In genomic region chrX:154602766-154603437, GRCh38 we compare ENCODE assay signal across 25 cellular contexts. TPM values are rescaled to one million over a fixed set of nuclear protein-coding genes. Genes with fewer than 3 reads are reported as not detected.
DNase-seq lines count a peak whose midpoint lies in the region; ATAC-seq and TF ChIP-seq lines count a peak whose summit lies in the region.
"Had no signal": no experiment of that assay in that cellular context is flagged by ENCODE, and none has a peak within 500 bp of the region (broad histone marks: within the 10 kb centered on the region; RNA-seq: fewer than 3 reads in every experiment).

No MANE protein-coding gene starts in this region.

- DNase-seq in natural killer cell treated with Interleukin-12 subunit alpha and Interleukin-12 subunit beta and Interleukin-15 and Interleukin-18, amount 100 ng/mL, for 72 hours (ENCODE audit: low spot score), result peak; percentile 8
- DNase-seq in natural killer cell (no peak), chondrocyte (ENCODE audit: low spot score) (peak; percentile 72), osteoblast (ENCODE audit: insufficient read length, low spot score, missing footprints) (peak; percentile 66), GM23338 (ENCODE audit: low spot score) (no peak), GM10248 (ENCODE audit: extremely low spot score) (no peak)
- DNase-seq in activated CD4-positive, alpha-beta memory T cell treated with anti-CD3 and anti-CD28 coated beads, Interleukin-2, amount 10 ng/mL, durations not matched to agents 7 days and 5 days, result no peak
- DNase-seq: AML-193; Calu3; CD8-positive, alpha-beta memory T cell; DMS153; KG1; NCI-H1105; NCI-H146; NCI-H2029; NCI-H2171; NCI-H524 treated with DMSO at 0.1 percent for 48 hours; NCI-H82; OCI-M1; RPMI8226 had no signal

- no peaks in the 10 kb centered on the region for H3K9me3 Mint-ChIP-seq in natural killer cell treated with Interleukin-12 subunit alpha and Interleukin-12 subunit beta and Interleukin-15 and Interleukin-18, amount 100 ng/mL, for 72 hours
- H3K9me3 Mint-ChIP-seq in natural killer cell (no peaks in the 10 kb centered on the region), chondrocyte (ENCODE audit: low read depth) (peaks cover 22% of the 10 kb centered on the region), GM23338 (peaks cover 4% of the 10 kb centered on the region; the same call in 2 of the 3 replicates)
- peaks cover under 1% of the 10 kb centered on the region for H3K9me3 Mint-ChIP-seq in activated CD4-positive, alpha-beta memory T cell treated with anti-CD3 and anti-CD28 coated beads, Interleukin-2, amount 10 ng/mL, durations not matched to agents 7 days and 5 days
- H3K9me3 Mint-ChIP-seq: CD8-positive, alpha-beta memory T cell had no signal

- POLR2A ChIA-PET in activated CD4-positive, alpha-beta memory T cell treated with anti-CD3 and anti-CD28 coated beads, Interleukin-2, amount 10 ng/mL, durations not matched to agents 7 days and 5 days (lab: Charles Lee), result no interaction called here
- POLR2A ChIA-PET in GM10248 (lab: Yijun Ruan, JAX), result no interaction called here

- CTCF ChIA-PET in activated CD4-positive, alpha-beta memory T cell treated with anti-CD3 and anti-CD28 coated beads, Interleukin-2, amount 10 ng/mL, durations not matched to agents 7 days and 5 days (lab: Charles Lee), result no interaction called here
- CTCF ChIA-PET in GM10248 (lab: Yijun Ruan, JAX), result no interaction called here

- no peak for TF ChIP-seq CTCF in natural killer cell (IDR thresholded peaks at IDR 0.05)
- TF ChIP-seq CTCF in chondrocyte (IDR thresholded peaks at IDR 0.05), result no peak
- TF ChIP-seq CTCF in osteoblast (IDR thresholded peaks at IDR 0.05; ENCODE audit: extremely low read depth, low read depth, low read length), result no peak
- no peak for TF ChIP-seq CTCF in GM23338 (conservative IDR thresholded peaks at IDR 0.05; ENCODE audit: low read depth in 2 of 2)
- no peak for TF ChIP-seq CTCF in GM10248 (IDR thresholded peaks at IDR 0.05; ENCODE audit: control extremely low read depth, extremely low read depth, low read depth, missing control alignments)

- H3K27ac Mint-ChIP-seq in natural killer cell treated with Interleukin-12 subunit alpha and Interleukin-12 subunit beta and Interleukin-15 and Interleukin-18, amount 100 ng/mL, for 72 hours, result no peak overlapping the region
- no peak overlapping the region for H3K27ac Mint-ChIP-seq in natural killer cell
- H3K27ac Mint-ChIP-seq in chondrocyte (ENCODE audit: unreplicated experiment), result no peak overlapping the region
- H3K27ac Mint-ChIP-seq in GM23338, result no peak overlapping the region
- no peak overlapping the region for H3K27ac Mint-ChIP-seq in activated CD4-positive, alpha-beta memory T cell treated with anti-CD3 and anti-CD28 coated beads, Interleukin-2, amount 10 ng/mL, durations not matched to agents 7 days and 5 days
- H3K27ac Mint-ChIP-seq: CD8-positive, alpha-beta memory T cell had no signal

- H3K9me3 ChIP-seq in osteoblast (ENCODE audit: low read depth, low read length), result no peaks in the 10 kb centered on the region

- H3K27me3 Mint-ChIP-seq in natural killer cell treated with Interleukin-12 subunit alpha and Interleukin-12 subunit beta and Interleukin-15 and Interleukin-18, amount 100 ng/mL, for 72 hours, result peaks cover 0 to 10% of the 10 kb centered on the region in 2 donors
- H3K27me3 Mint-ChIP-seq in natural killer cell (ENCODE audit: low read depth in 2 of 2) (peaks cover 2 to 6% of the 10 kb centered on the region in 2 donors), chondrocyte (ENCODE audit: low read depth) (no peaks in the 10 kb centered on the region), GM23338 (ENCODE audit: insufficient read depth, low read depth, poor library complexity) (peaks cover 4% of the 10 kb centered on the region)
- H3K27me3 Mint-ChIP-seq in activated CD4-positive, alpha-beta memory T cell treated with anti-CD3 and anti-CD28 coated beads, Interleukin-2, amount 10 ng/mL, durations not matched to agents 7 days and 5 days, result no peaks in the 10 kb centered on the region

- H2AFZ ChIP-seq in osteoblast (ENCODE audit: low read length) (no peak overlapping the region), GM23338 (no peak overlapping the region)

- ATAC-seq in natural killer cell treated with Interleukin-12 subunit alpha and Interleukin-12 subunit beta and Interleukin-15 and Interleukin-18, amount 100 ng/mL, for 72 hours, result no peak
- no peak for ATAC-seq in natural killer cell
- ATAC-seq in GM23338, result no peak

- H3K4me3 Mint-ChIP-seq in natural killer cell treated with Interleukin-12 subunit alpha and Interleukin-12 subunit beta and Interleukin-15 and Interleukin-18, amount 100 ng/mL, for 72 hours, result no peak overlapping the region
- H3K4me3 Mint-ChIP-seq in natural killer cell (no peak overlapping the region), chondrocyte (ENCODE audit: unreplicated experiment) (no peak overlapping the region), GM23338 (no peak overlapping the region)
- no peak overlapping the region for H3K4me3 Mint-ChIP-seq in activated CD4-positive, alpha-beta memory T cell treated with anti-CD3 and anti-CD28 coated beads, Interleukin-2, amount 10 ng/mL, durations not matched to agents 7 days and 5 days
- H3K4me3 Mint-ChIP-seq: CD8-positive, alpha-beta memory T cell had no signal

- H3K9me2 ChIP-seq in GM23338 (ENCODE audit: insufficient read depth), result no peaks in the 10 kb centered on the region

- H3K36me3 ChIP-seq in osteoblast (ENCODE audit: insufficient read depth, low read length), result no peaks in the 10 kb centered on the region
- H3K36me3 ChIP-seq in GM23338 (ENCODE audit: insufficient read depth), result no peaks in the 10 kb centered on the region

- H3K27ac ChIP-seq in osteoblast (ENCODE audit: low read depth, low read length), result no peak overlapping the region
- H3K27ac ChIP-seq in GM23338 (ENCODE audit: low read depth), result no peak overlapping the region
- H3K27ac ChIP-seq: C4-2B, HL-60 had no signal

- H4K20me1 ChIP-seq in osteoblast (ENCODE audit: insufficient read depth, low read length), result no peaks in the 10 kb centered on the region
- H4K20me1 ChIP-seq in GM23338 (replicated peaks; ENCODE audit: insufficient read depth), result no peaks in the 10 kb centered on the region

- H3K4me1 ChIP-seq in osteoblast (ENCODE audit: insufficient read depth, low read length) (peaks cover 19% of the 10 kb centered on the region), GM23338 (ENCODE audit: insufficient read depth) (no peaks in the 10 kb centered on the region)

- H3K4me3 ChIP-seq in osteoblast (ENCODE audit: insufficient read depth, low read length), result no peak overlapping the region
- no peak overlapping the region for H3K4me3 ChIP-seq in GM23338

- H3K4me2 ChIP-seq in osteoblast (ENCODE audit: insufficient read depth, low read length) (no peak overlapping the region), GM23338 (no peak overlapping the region)

- no peaks in the 10 kb centered on the region for H3F3A ChIP-seq in GM23338 (replicated peaks; ENCODE audit: low read depth)

- no peaks in the 10 kb centered on the region for H3K27me3 ChIP-seq in osteoblast (ENCODE audit: insufficient read depth, low read length)
- H3K27me3 ChIP-seq in GM23338 (ENCODE audit: insufficient read depth), result no peaks in the 10 kb centered on the region

- intact Hi-C loops in natural killer cell (cut with micrococcal nuclease), result no loop called here

- H3K36me3 Mint-ChIP-seq in natural killer cell treated with Interleukin-12 subunit alpha and Interleukin-12 subunit beta and Interleukin-15 and Interleukin-18, amount 100 ng/mL, for 72 hours, result no peaks in the 10 kb centered on the region
- no peaks in the 10 kb centered on the region for H3K36me3 Mint-ChIP-seq in natural killer cell
- H3K36me3 Mint-ChIP-seq in chondrocyte (ENCODE audit: low read depth), result no peaks in the 10 kb centered on the region
- H3K36me3 Mint-ChIP-seq in GM23338 (ENCODE audit: low read depth), result peaks cover 4% of the 10 kb centered on the region
- H3K36me3 Mint-ChIP-seq in activated CD4-positive, alpha-beta memory T cell treated with anti-CD3 and anti-CD28 coated beads, Interleukin-2, amount 10 ng/mL, durations not matched to agents 7 days and 5 days (ENCODE audit: low read depth), result no peaks in the 10 kb centered on the region
- H3K36me3 Mint-ChIP-seq: CD8-positive, alpha-beta memory T cell had no signal

- H3K79me2 ChIP-seq in osteoblast (ENCODE audit: insufficient read depth, low read length) (no peaks in the 10 kb centered on the region), GM23338 (replicated peaks; ENCODE audit: insufficient read depth) (no peaks in the 10 kb centered on the region)

- peaks cover 12% of the 10 kb centered on the region in 2 donors for H3K4me1 Mint-ChIP-seq in natural killer cell treated with Interleukin-12 subunit alpha and Interleukin-12 subunit beta and Interleukin-15 and Interleukin-18, amount 100 ng/mL, for 72 hours (ENCODE audit: low read depth in 2 of 2)
- H3K4me1 Mint-ChIP-seq in natural killer cell (peaks cover 8 to 16% of the 10 kb centered on the region in 2 donors), chondrocyte (ENCODE audit: low read depth) (peaks cover 39% of the 10 kb centered on the region), GM23338 (peaks cover 13% of the 10 kb centered on the region; the same call in 2 of the 3 replicates)
- H3K4me1 Mint-ChIP-seq in activated CD4-positive, alpha-beta memory T cell treated with anti-CD3 and anti-CD28 coated beads, Interleukin-2, amount 10 ng/mL, durations not matched to agents 7 days and 5 days, result peaks cover 18% of the 10 kb centered on the region

RNA-seq across cellular contexts. Expression of gene CTAG1B, which starts 16.2 kb away (rescaled TPM):
- total RNA-seq in natural killer cell treated with Interleukin-12 subunit alpha and Interleukin-12 subunit beta and Interleukin-15 and Interleukin-18, amount 100 ng/mL, for 72 hours, result not detected
- total RNA-seq in natural killer cell (not detected), chondrocyte (not detected in 3 replicates), osteoblast (not detected in 2 replicates)
- total RNA-seq in GM23338 (2014; rRNA removed; shearing (Covaris generic)), result not detected in 2 replicates
- not detected in 2 replicates for polyA plus RNA-seq in GM23338 (2016; fragmentation: Nextera tagmentation; extraction: Ambion mirVana)
- not detected for total RNA-seq in activated CD4-positive, alpha-beta memory T cell treated with anti-CD3 and anti-CD28 coated beads, Interleukin-2, amount 10 ng/mL, durations not matched to agents 7 days and 5 days
- total RNA-seq: A172; Calu3; CD8-positive, alpha-beta memory T cell; G401 had no signal
- polyA plus RNA-seq: AG04450; CD8-positive, alpha-beta memory T cell had no signal

RNA-seq across cellular contexts. Expression of gene CTAG1A, which starts 18.0 kb away (rescaled TPM):
- total RNA-seq in natural killer cell treated with Interleukin-12 subunit alpha and Interleukin-12 subunit beta and Interleukin-15 and Interleukin-18, amount 100 ng/mL, for 72 hours, result not detected
- total RNA-seq in natural killer cell (not detected), chondrocyte (not detected in 3 replicates), osteoblast (not detected in 2 replicates)
- total RNA-seq in GM23338 (2014; rRNA removed; shearing (Covaris generic)), result not detected in 2 replicates
- polyA plus RNA-seq in GM23338 (2016; fragmentation: Nextera tagmentation; extraction: Ambion mirVana), result not detected in 2 replicates
- total RNA-seq in activated CD4-positive, alpha-beta memory T cell treated with anti-CD3 and anti-CD28 coated beads, Interleukin-2, amount 10 ng/mL, durations not matched to agents 7 days and 5 days, result not detected
- total RNA-seq: A172; Calu3; CD8-positive, alpha-beta memory T cell; G401 had no signal
- polyA plus RNA-seq: AG04450; CD8-positive, alpha-beta memory T cell had no signal

RNA-seq across cellular contexts. Expression of gene CTAG2, which starts 50.5 kb away (rescaled TPM):
- total RNA-seq in natural killer cell treated with Interleukin-12 subunit alpha and Interleukin-12 subunit beta and Interleukin-15 and Interleukin-18, amount 100 ng/mL, for 72 hours, result not detected
- total RNA-seq in natural killer cell (not detected), chondrocyte (not detected in 3 replicates), osteoblast (0.88 and 13.8 TPM in 2 replicates)
- 0.87 TPM in 1 of 2 replicates, not detected in the other for total RNA-seq in GM23338 (2014; rRNA removed; shearing (Covaris generic))
- not detected in 2 replicates for polyA plus RNA-seq in GM23338 (2016; fragmentation: Nextera tagmentation; extraction: Ambion mirVana)
- not detected for total RNA-seq in activated CD4-positive, alpha-beta memory T cell treated with anti-CD3 and anti-CD28 coated beads, Interleukin-2, amount 10 ng/mL, durations not matched to agents 7 days and 5 days
- total RNA-seq: A172, Calu3, G401 had no signal
- polyA plus RNA-seq: AG04450; CD8-positive, alpha-beta memory T cell had no signal

RNA-seq across cellular contexts. Expression of gene IKBKG, which starts 55.5 kb away (rescaled TPM):
- 10 to 100 TPM; 55.6 to 61.1 TPM for total RNA-seq in natural killer cell treated with Interleukin-12 subunit alpha and Interleukin-12 subunit beta and Interleukin-15 and Interleukin-18, amount 100 ng/mL, for 72 hours
- 10 to 100 TPM; 64.8 to 84.6 (median 84.1) TPM for total RNA-seq in natural killer cell
- 21.6 to 28.3 TPM (median 22.4 TPM) in 3 replicates for total RNA-seq in chondrocyte
- total RNA-seq in osteoblast, result 16.8 and 18.5 TPM in 2 replicates
- 13.5 and 14.9 TPM in 2 replicates for total RNA-seq in GM23338 (2014; rRNA removed; shearing (Covaris generic))
- polyA plus RNA-seq in GM23338 (2016; fragmentation: Nextera tagmentation; extraction: Ambion mirVana), result 11.5 and 12.6 TPM in 2 replicates
- total RNA-seq in activated CD4-positive, alpha-beta memory T cell treated with anti-CD3 and anti-CD28 coated beads, Interleukin-2, amount 10 ng/mL, durations not matched to agents 7 days and 5 days, result 10 to 100 TPM; 51.9 to 54.0 TPM

RNA-seq across cellular contexts. Expression of gene G6PD, which starts 56.3 kb away (rescaled TPM):
- 100 to 1,000 TPM; 115 to 227 TPM for total RNA-seq in natural killer cell treated with Interleukin-12 subunit alpha and Interleukin-12 subunit beta and Interleukin-15 and Interleukin-18, amount 100 ng/mL, for 72 hours
- 100 to 1,000 TPM; 184 to 220 (median 197) TPM for total RNA-seq in natural killer cell
- 63.9 to 165 TPM (median 67.6 TPM) in 3 replicates for total RNA-seq in chondrocyte
- total RNA-seq in osteoblast, result 88.7 and 91.3 TPM in 2 replicates
- 66.2 and 66.7 TPM in 2 replicates for total RNA-seq in GM23338 (2014; rRNA removed; shearing (Covaris generic))
- polyA plus RNA-seq in GM23338 (2016; fragmentation: Nextera tagmentation; extraction: Ambion mirVana), result 14.3 and 14.4 TPM in 2 replicates
- 10 to 100 TPM; 62.7 to 64.4 TPM for total RNA-seq in activated CD4-positive, alpha-beta memory T cell treated with anti-CD3 and anti-CD28 coated beads, Interleukin-2, amount 10 ng/mL, durations not matched to agents 7 days and 5 days

Comparison
In these comparisons a context has a peak if more than half of its experiments do, and no peak if none do; other contexts are left out.
1. DNase-seq: peak in natural killer cell treated with Interleukin-12 subunit alpha and Interleukin-12 subunit beta and Interleukin-15 and Interleukin-18, amount 100 ng/mL, for 72 hours (single experiment), chondrocyte (single experiment) and osteoblast (single experiment); none in natural killer cell (single experiment), GM23338 (single experiment), activated CD4-positive, alpha-beta memory T cell treated with anti-CD3 and anti-CD28 coated beads, Interleukin-2, amount 10 ng/mL, durations not matched to agents 7 days and 5 days (single experiment) and GM10248 (single experiment).